ENCODE assay signal across 19 cellular contexts in genomic region chr11:118245946-118246562, GRCh38. TPM values are rescaled to one million over a fixed set of nuclear protein-coding genes. Genes with fewer than 3 reads are reported as not detected.
DNase-seq lines count a peak whose midpoint lies in the region; ATAC-seq and TF ChIP-seq lines count a peak whose summit lies in the region.
"Had no signal": no experiment of that assay in that cellular context is flagged by ENCODE, and none has a peak within 500 bp of the region (broad histone marks: within the 10 kb centered on the region; RNA-seq: fewer than 3 reads in every experiment).

No MANE protein-coding gene starts in this region.

- TF ChIP-seq CTCF in esophagus squamous epithelium (IDR thresholded peaks at IDR 0.05), result no peak
- no peak for TF ChIP-seq CTCF in upper lobe of right lung (IDR thresholded peaks at IDR 0.05)
- TF ChIP-seq CTCF in BE2C (IDR thresholded peaks at IDR 0.05; ENCODE audit: low read depth, low read length), result no peak

- intact Hi-C loops in activated T-helper 1 cell treated with anti-CD3 and anti-CD28 coated beads, Interleukin-12 subunit alpha, Interleukin-12 subunit beta, Interleukin-2, Interleukin-4 antibody, amounts not matched to agents 30 ng/mL and 10 ng/mL and 1 ng/mL, durations not matched to agents 14 hours and 24 hours and 36 hours (cut with micrococcal nuclease), result no loop called here
- intact Hi-C loops in esophagus squamous epithelium (cut with DNase I) (no loop called here), upper lobe of right lung (cut with DNase I) (no loop called here)

- DNase-seq in activated naive CD4-positive, alpha-beta T cell treated with anti-CD3 and anti-CD28 coated beads, Interleukin-2, amount 10 ng/mL, durations not matched to agents 7 days and 5 days, result no peak
- no peak for DNase-seq in activated naive CD4-positive, alpha-beta T cell treated with anti-CD3 and anti-CD28 coated beads, Interleukin-2, amount 50 U/mL, for 16 hours
- no peak for DNase-seq in activated T-helper 1 cell treated with anti-CD3 and anti-CD28 coated beads, Interleukin-12 subunit alpha, Interleukin-12 subunit beta, Interleukin-2, Interleukin-4 antibody, amounts not matched to agents 30 ng/mL and 10 ng/mL and 1 ng/mL, durations not matched to agents 14 hours and 24 hours and 36 hours (ENCODE audit: low spot score)
- DNase-seq in esophagus squamous epithelium (lab: John Stamatoyannopoulos, UW), result no peak
- no peak for DNase-seq in upper lobe of right lung
- DNase-seq in medulla oblongata (ENCODE audit: extremely low spot score), result no peak
- no peak for DNase-seq in BE2C
- DNase-seq in NCI-H526 treated with DMSO at 0.1 percent for 48 hours (lab: John Stamatoyannopoulos, UW), result no peak
- DNase-seq: activated CD4-positive, CD25-positive, alpha-beta regulatory T cell treated with anti-CD3 and anti-CD28 coated beads, Interleukin-2, amount 50 U/mL, for 72 hours; cortex of kidney; erythroblast; left ventricle myocardium inferior; NCI-H1417; NCI-H345 had no signal

- H3K4me1 Mint-ChIP-seq in activated naive CD4-positive, alpha-beta T cell treated with anti-CD3 and anti-CD28 coated beads, Interleukin-2, amount 10 ng/mL, durations not matched to agents 7 days and 5 days, result peaks cover 69% of the 10 kb centered on the region
- H3K4me1 Mint-ChIP-seq in activated T-helper 1 cell treated with anti-CD3 and anti-CD28 coated beads, Interleukin-12 subunit alpha, Interleukin-12 subunit beta, Interleukin-2, Interleukin-4 antibody, amounts not matched to agents 30 ng/mL and 10 ng/mL and 1 ng/mL, durations not matched to agents 14 hours and 24 hours and 36 hours (ENCODE audit: low read depth), result peaks cover 89% of the 10 kb centered on the region

- H3K27ac ChIP-seq in esophagus squamous epithelium (peak overlapping the region in 3 of 4 donors; percentile 31 to 55 (median 54)), upper lobe of right lung (peak overlapping the region; percentile 58)
- H3K27ac ChIP-seq: left ventricle myocardium inferior had no signal

- H3K27me3 ChIP-seq in esophagus squamous epithelium, result no peaks in the 10 kb centered on the region
- H3K27me3 ChIP-seq in upper lobe of right lung, result no peaks in the 10 kb centered on the region
- H3K27me3 ChIP-seq in BE2C, result peaks cover 86% of the 10 kb centered on the region

- no peak for ATAC-seq in upper lobe of right lung
- ATAC-seq: sciatic nerve had no signal

- H3K27ac Mint-ChIP-seq in activated naive CD4-positive, alpha-beta T cell treated with anti-CD3 and anti-CD28 coated beads, Interleukin-2, amount 10 ng/mL, durations not matched to agents 7 days and 5 days, result peak overlapping the region; percentile 8
- H3K27ac Mint-ChIP-seq in activated T-helper 1 cell treated with anti-CD3 and anti-CD28 coated beads, Interleukin-12 subunit alpha, Interleukin-12 subunit beta, Interleukin-2, Interleukin-4 antibody, amounts not matched to agents 30 ng/mL and 10 ng/mL and 1 ng/mL, durations not matched to agents 14 hours and 24 hours and 36 hours, result peak overlapping the region; percentile 70

- H3K4me3 Mint-ChIP-seq in activated naive CD4-positive, alpha-beta T cell treated with anti-CD3 and anti-CD28 coated beads, Interleukin-2, amount 10 ng/mL, durations not matched to agents 7 days and 5 days, result no peak overlapping the region
- peak overlapping the region; percentile 45 for H3K4me3 Mint-ChIP-seq in activated T-helper 1 cell treated with anti-CD3 and anti-CD28 coated beads, Interleukin-12 subunit alpha, Interleukin-12 subunit beta, Interleukin-2, Interleukin-4 antibody, amounts not matched to agents 30 ng/mL and 10 ng/mL and 1 ng/mL, durations not matched to agents 14 hours and 24 hours and 36 hours

- CTCF ChIA-PET in activated naive CD4-positive, alpha-beta T cell treated with anti-CD3 and anti-CD28 coated beads, Interleukin-2, amount 10 ng/mL, durations not matched to agents 7 days and 5 days (lab: Charles Lee), result interaction anchor here (1.2 to 2.8 kb wide), 7 partner anchors 18 to 48 kb away, joined by 3 to 17 read pairs (median 10); partner anchors contain the start of genes JAML and MPZL2

- H3K36me3 ChIP-seq in esophagus squamous epithelium, result no peaks in the 10 kb centered on the region
- H3K36me3 ChIP-seq in upper lobe of right lung, result no peaks in the 10 kb centered on the region
- H3K36me3 ChIP-seq in BE2C, result no peaks in the 10 kb centered on the region
- H3K36me3 ChIP-seq: left ventricle myocardium inferior had no signal

- no peak for TF ChIP-seq POLR2A in esophagus squamous epithelium (IDR thresholded peaks at IDR 0.05)

- no peaks in the 10 kb centered on the region for H3K27me3 Mint-ChIP-seq in activated naive CD4-positive, alpha-beta T cell treated with anti-CD3 and anti-CD28 coated beads, Interleukin-2, amount 10 ng/mL, durations not matched to agents 7 days and 5 days
- no peaks in the 10 kb centered on the region for H3K27me3 Mint-ChIP-seq in activated T-helper 1 cell treated with anti-CD3 and anti-CD28 coated beads, Interleukin-12 subunit alpha, Interleukin-12 subunit beta, Interleukin-2, Interleukin-4 antibody, amounts not matched to agents 30 ng/mL and 10 ng/mL and 1 ng/mL, durations not matched to agents 14 hours and 24 hours and 36 hours (ENCODE audit: insufficient read depth)

- no peak overlapping the region for H3K4me3 ChIP-seq in esophagus squamous epithelium
- no peak overlapping the region for H3K4me3 ChIP-seq in upper lobe of right lung
- no peak overlapping the region for H3K4me3 ChIP-seq in BE2C (ENCODE audit: low read depth, low read length)
- H3K4me3 ChIP-seq: left ventricle myocardium inferior had no signal

- peaks cover 24% of the 10 kb centered on the region for H3K36me3 Mint-ChIP-seq in activated naive CD4-positive, alpha-beta T cell treated with anti-CD3 and anti-CD28 coated beads, Interleukin-2, amount 10 ng/mL, durations not matched to agents 7 days and 5 days
- H3K36me3 Mint-ChIP-seq in activated T-helper 1 cell treated with anti-CD3 and anti-CD28 coated beads, Interleukin-12 subunit alpha, Interleukin-12 subunit beta, Interleukin-2, Interleukin-4 antibody, amounts not matched to agents 30 ng/mL and 10 ng/mL and 1 ng/mL, durations not matched to agents 14 hours and 24 hours and 36 hours (ENCODE audit: low read depth), result peaks cover 36% of the 10 kb centered on the region

- H3K9me3 Mint-ChIP-seq in activated naive CD4-positive, alpha-beta T cell treated with anti-CD3 and anti-CD28 coated beads, Interleukin-2, amount 10 ng/mL, durations not matched to agents 7 days and 5 days, result no peaks in the 10 kb centered on the region
- H3K9me3 Mint-ChIP-seq in activated T-helper 1 cell treated with anti-CD3 and anti-CD28 coated beads, Interleukin-12 subunit alpha, Interleukin-12 subunit beta, Interleukin-2, Interleukin-4 antibody, amounts not matched to agents 30 ng/mL and 10 ng/mL and 1 ng/mL, durations not matched to agents 14 hours and 24 hours and 36 hours, result no peaks in the 10 kb centered on the region

- H3K9me3 ChIP-seq in esophagus squamous epithelium, result no peaks in the 10 kb centered on the region
- no peaks in the 10 kb centered on the region for H3K9me3 ChIP-seq in upper lobe of right lung
- no peaks in the 10 kb centered on the region for H3K9me3 ChIP-seq in BE2C
- H3K9me3 ChIP-seq: left ventricle myocardium inferior had no signal

- H3K4me1 ChIP-seq in esophagus squamous epithelium (peaks cover 12 to 65% (median 13%) of the 10 kb centered on the region in 3 donors), upper lobe of right lung (peaks cover 29% of the 10 kb centered on the region), BE2C (no peaks in the 10 kb centered on the region)

- WGBS in esophagus squamous epithelium, 2 donors, result 78 to 97% methylated on average over 3 of the region's 3 CpGs

RNA-seq across cellular contexts. Expression of gene MPZL3, which starts 6.1 kb away (rescaled TPM):
- 63.5 and 69.3 TPM in 2 replicates for total RNA-seq in activated T-helper 1 cell treated with anti-CD3 and anti-CD28 coated beads, Interleukin-12 subunit alpha, Interleukin-12 subunit beta, Interleukin-2, Interleukin-4 antibody, amounts not matched to agents 30 ng/mL and 10 ng/mL and 1 ng/mL, durations not matched to agents 14 hours and 24 hours and 36 hours
- total RNA-seq in esophagus squamous epithelium (10 to 100 TPM; 17.4 to 44.4 (median 32.4) TPM), upper lobe of right lung (11.8 TPM)
- 1.2 TPM for polyA plus RNA-seq in BE2C (2012; ENCODE audit: insufficient read depth, insufficient read length, low read depth)
- total RNA-seq: G401, LHCN-M2 had no signal

RNA-seq across cellular contexts. Expression of gene MPZL2, which starts 18.0 kb away (rescaled TPM):
- total RNA-seq in activated T-helper 1 cell treated with anti-CD3 and anti-CD28 coated beads, Interleukin-12 subunit alpha, Interleukin-12 subunit beta, Interleukin-2, Interleukin-4 antibody, amounts not matched to agents 30 ng/mL and 10 ng/mL and 1 ng/mL, durations not matched to agents 14 hours and 24 hours and 36 hours, result 13.2 and 15.9 TPM in 2 replicates
- total RNA-seq in esophagus squamous epithelium (100 to 1,000 TPM; 249 to 491 (median 352) TPM), upper lobe of right lung (119 TPM)
- not detected for polyA plus RNA-seq in BE2C (2012; ENCODE audit: insufficient read depth, insufficient read length, low read depth)
- total RNA-seq: G401, LHCN-M2, osteocyte had no signal

RNA-seq across cellular contexts. Expression of gene JAML, which starts 21.2 kb away (rescaled TPM):
- 264 and 271 TPM in 2 replicates for total RNA-seq in activated T-helper 1 cell treated with anti-CD3 and anti-CD28 coated beads, Interleukin-12 subunit alpha, Interleukin-12 subunit beta, Interleukin-2, Interleukin-4 antibody, amounts not matched to agents 30 ng/mL and 10 ng/mL and 1 ng/mL, durations not matched to agents 14 hours and 24 hours and 36 hours
- total RNA-seq in esophagus squamous epithelium, result 10 to 100 TPM in 2 of 4 donors, 1 to 10 TPM in 2; 2.2 to 17.9 (median 9.5) TPM
- 87.9 TPM for total RNA-seq in upper lobe of right lung
- polyA plus RNA-seq in BE2C (2012; ENCODE audit: insufficient read depth, insufficient read length, low read depth), result not detected
- total RNA-seq: G401, HT1080, LHCN-M2, osteocyte had no signal

RNA-seq across cellular contexts. Expression of gene CD3E, which starts 58.5 kb away (rescaled TPM):
- 630 and 646 TPM in 2 replicates for total RNA-seq in activated T-helper 1 cell treated with anti-CD3 and anti-CD28 coated beads, Interleukin-12 subunit alpha, Interleukin-12 subunit beta, Interleukin-2, Interleukin-4 antibody, amounts not matched to agents 30 ng/mL and 10 ng/mL and 1 ng/mL, durations not matched to agents 14 hours and 24 hours and 36 hours
- total RNA-seq in esophagus squamous epithelium (1 to 10 TPM; 1.9 to 7.8 (median 3.1) TPM), upper lobe of right lung (14.5 TPM)
- 1.6 TPM for polyA plus RNA-seq in BE2C (2012; ENCODE audit: insufficient read depth, insufficient read length, low read depth)
- total RNA-seq: G401, LHCN-M2, osteocyte had no signal
